In genomic region chr11:119100960-119101349, GRCh38 we compare ENCODE assay signal across 9 cellular contexts. TPM values are rescaled to one million over a fixed set of nuclear protein-coding genes. Genes with fewer than 3 reads are reported as not detected.
A peak's percentile ranks its signal among the peaks of the same experiment; 100 is the strongest.
DNase-seq lines count a peak whose midpoint lies in the region; ATAC-seq lines count a peak whose summit lies in the region.
"Had no signal": no experiment of that assay in that cellular context is flagged by ENCODE, and none has a peak within 500 bp of the region (broad histone marks: within the 10 kb centered on the region; RNA-seq: fewer than 3 reads in every experiment).

No MANE protein-coding gene starts in this region.

- peak overlapping the region; percentile 95 for H3K27ac Mint-ChIP-seq in activated T-helper 1 cell treated with anti-CD3 and anti-CD28 coated beads, Interleukin-12 subunit alpha, Interleukin-12 subunit beta, Interleukin-2, Interleukin-4 antibody, amounts not matched to agents 30 ng/mL and 10 ng/mL and 1 ng/mL, durations not matched to agents 14 hours and 24 hours and 36 hours
- peak overlapping the region; percentile 98 to 99 for H3K27ac Mint-ChIP-seq in stimulated activated naive CD8-positive, alpha-beta T cell treated with anti-CD3 and anti-CD28 coated beads, Interleukin-15, amount 100 ng/mL, for 72 hours

- H3K9me3 ChIP-seq in iPS-20b (ENCODE audit: insufficient read depth, low read depth, low read length) = no peaks in the 10 kb centered on the region

- peak overlapping the region; percentile 94 for H3K9ac ChIP-seq in iPS-20b (ENCODE audit: low read depth, low read length)

- no peak for ATAC-seq in stimulated activated naive CD8-positive, alpha-beta T cell treated with anti-CD3 and anti-CD28 coated beads, Interleukin-15, amount 100 ng/mL, for 72 hours
- ATAC-seq in HG03159 (IDR thresholded peaks at IDR 0.05; ENCODE audit: unreplicated experiment) (no peak), GM19023 (IDR thresholded peaks at IDR 0.05; ENCODE audit: unreplicated experiment) (no peak)

- peak; percentile 49 for DNase-seq in NCI-H82 (lab: John Stamatoyannopoulos, UW)
- DNase-seq in NCI-H82 treated with DMSO at 0.1 percent for 48 hours (lab: John Stamatoyannopoulos, UW; ENCODE audit: unreplicated experiment) = no peak
- DNase-seq in activated T-helper 1 cell treated with anti-CD3 and anti-CD28 coated beads, Interleukin-12 subunit alpha, Interleukin-12 subunit beta, Interleukin-2, Interleukin-4 antibody, amounts not matched to agents 30 ng/mL and 10 ng/mL and 1 ng/mL, durations not matched to agents 14 hours and 24 hours and 36 hours (ENCODE audit: low spot score) = no peak
- no peak for DNase-seq in stimulated activated naive CD8-positive, alpha-beta T cell treated with anti-CD3 and anti-CD28 coated beads, Interleukin-15, amount 100 ng/mL, for 72 hours
- DNase-seq in hippocampal formation (lab: John Stamatoyannopoulos, UW) = no peak
- DNase-seq: NCI-H1436 treated with DMSO at 0.1 percent for 48 hours had no signal

- H3K4me1 Mint-ChIP-seq in activated T-helper 1 cell treated with anti-CD3 and anti-CD28 coated beads, Interleukin-12 subunit alpha, Interleukin-12 subunit beta, Interleukin-2, Interleukin-4 antibody, amounts not matched to agents 30 ng/mL and 10 ng/mL and 1 ng/mL, durations not matched to agents 14 hours and 24 hours and 36 hours (ENCODE audit: low read depth) = peaks cover 41% of the 10 kb centered on the region
- peaks cover 44% of the 10 kb centered on the region for H3K4me1 Mint-ChIP-seq in stimulated activated naive CD8-positive, alpha-beta T cell treated with anti-CD3 and anti-CD28 coated beads, Interleukin-15, amount 100 ng/mL, for 72 hours

- H3K4me1 ChIP-seq in iPS-20b (ENCODE audit: insufficient read depth, low read length) = peaks cover 11% of the 10 kb centered on the region; the same call in 1 of the 2 replicates

- intact Hi-C loops in activated T-helper 1 cell treated with anti-CD3 and anti-CD28 coated beads, Interleukin-12 subunit alpha, Interleukin-12 subunit beta, Interleukin-2, Interleukin-4 antibody, amounts not matched to agents 30 ng/mL and 10 ng/mL and 1 ng/mL, durations not matched to agents 14 hours and 24 hours and 36 hours (cut with micrococcal nuclease) = loop anchor here (1.0 to 5.0 kb wide), 6 partner anchors 17 to 309 kb away; partner anchors contain the start of genes DDX6, HINFP, HMBS and HYOU1

- H3K4me3 ChIP-seq in iPS-20b (ENCODE audit: low read length) = peak overlapping the region; percentile 90

- peaks cover 31% of the 10 kb centered on the region for H3K36me3 Mint-ChIP-seq in activated T-helper 1 cell treated with anti-CD3 and anti-CD28 coated beads, Interleukin-12 subunit alpha, Interleukin-12 subunit beta, Interleukin-2, Interleukin-4 antibody, amounts not matched to agents 30 ng/mL and 10 ng/mL and 1 ng/mL, durations not matched to agents 14 hours and 24 hours and 36 hours (ENCODE audit: low read depth)

- H3K27me3 Mint-ChIP-seq in activated T-helper 1 cell treated with anti-CD3 and anti-CD28 coated beads, Interleukin-12 subunit alpha, Interleukin-12 subunit beta, Interleukin-2, Interleukin-4 antibody, amounts not matched to agents 30 ng/mL and 10 ng/mL and 1 ng/mL, durations not matched to agents 14 hours and 24 hours and 36 hours (ENCODE audit: insufficient read depth) = no peaks in the 10 kb centered on the region
- no peaks in the 10 kb centered on the region for H3K27me3 Mint-ChIP-seq in stimulated activated naive CD8-positive, alpha-beta T cell treated with anti-CD3 and anti-CD28 coated beads, Interleukin-15, amount 100 ng/mL, for 72 hours

- peaks cover 29% of the 10 kb centered on the region for H3K36me3 ChIP-seq in iPS-20b (ENCODE audit: insufficient read depth, low read depth, low read length)

- H3K27ac ChIP-seq in iPS-20b (ENCODE audit: low read length) = no peak overlapping the region

- no peaks in the 10 kb centered on the region; the same call in 1 of the 2 replicates for H3K27me3 ChIP-seq in iPS-20b (ENCODE audit: insufficient read depth, low read length)

- H3K9me3 Mint-ChIP-seq in activated T-helper 1 cell treated with anti-CD3 and anti-CD28 coated beads, Interleukin-12 subunit alpha, Interleukin-12 subunit beta, Interleukin-2, Interleukin-4 antibody, amounts not matched to agents 30 ng/mL and 10 ng/mL and 1 ng/mL, durations not matched to agents 14 hours and 24 hours and 36 hours = no peaks in the 10 kb centered on the region
- H3K9me3 Mint-ChIP-seq in stimulated activated naive CD8-positive, alpha-beta T cell treated with anti-CD3 and anti-CD28 coated beads, Interleukin-15, amount 100 ng/mL, for 72 hours = no peaks in the 10 kb centered on the region

- H3K4me3 Mint-ChIP-seq in activated T-helper 1 cell treated with anti-CD3 and anti-CD28 coated beads, Interleukin-12 subunit alpha, Interleukin-12 subunit beta, Interleukin-2, Interleukin-4 antibody, amounts not matched to agents 30 ng/mL and 10 ng/mL and 1 ng/mL, durations not matched to agents 14 hours and 24 hours and 36 hours = peak overlapping the region; percentile 91
- peak overlapping the region; percentile 71 to 84 for H3K4me3 Mint-ChIP-seq in stimulated activated naive CD8-positive, alpha-beta T cell treated with anti-CD3 and anti-CD28 coated beads, Interleukin-15, amount 100 ng/mL, for 72 hours

RNA-seq across cellular contexts. Expression of gene DPAGT1, which starts 0.7 kb away (rescaled TPM):
- total RNA-seq in activated T-helper 1 cell treated with anti-CD3 and anti-CD28 coated beads, Interleukin-12 subunit alpha, Interleukin-12 subunit beta, Interleukin-2, Interleukin-4 antibody, amounts not matched to agents 30 ng/mL and 10 ng/mL and 1 ng/mL, durations not matched to agents 14 hours and 24 hours and 36 hours = 81.8 and 84.4 TPM in 2 replicates

RNA-seq across cellular contexts. Expression of gene C2CD2L, which starts 6.2 kb away (rescaled TPM):
- 35.7 and 38.2 TPM in 2 replicates for total RNA-seq in activated T-helper 1 cell treated with anti-CD3 and anti-CD28 coated beads, Interleukin-12 subunit alpha, Interleukin-12 subunit beta, Interleukin-2, Interleukin-4 antibody, amounts not matched to agents 30 ng/mL and 10 ng/mL and 1 ng/mL, durations not matched to agents 14 hours and 24 hours and 36 hours

RNA-seq across cellular contexts. Expression of gene HMBS, which starts 16.3 kb away (rescaled TPM):
- total RNA-seq in activated T-helper 1 cell treated with anti-CD3 and anti-CD28 coated beads, Interleukin-12 subunit alpha, Interleukin-12 subunit beta, Interleukin-2, Interleukin-4 antibody, amounts not matched to agents 30 ng/mL and 10 ng/mL and 1 ng/mL, durations not matched to agents 14 hours and 24 hours and 36 hours = 55.0 and 55.6 TPM in 2 replicates

RNA-seq across cellular contexts. Expression of gene HINFP, which starts 20.4 kb away (rescaled TPM):
- total RNA-seq in activated T-helper 1 cell treated with anti-CD3 and anti-CD28 coated beads, Interleukin-12 subunit alpha, Interleukin-12 subunit beta, Interleukin-2, Interleukin-4 antibody, amounts not matched to agents 30 ng/mL and 10 ng/mL and 1 ng/mL, durations not matched to agents 14 hours and 24 hours and 36 hours = 31.2 and 35.2 TPM in 2 replicates

RNA-seq across cellular contexts. Expression of gene VPS11, which starts 33.3 kb away (rescaled TPM):
- total RNA-seq in activated T-helper 1 cell treated with anti-CD3 and anti-CD28 coated beads, Interleukin-12 subunit alpha, Interleukin-12 subunit beta, Interleukin-2, Interleukin-4 antibody, amounts not matched to agents 30 ng/mL and 10 ng/mL and 1 ng/mL, durations not matched to agents 14 hours and 24 hours and 36 hours = 23.5 and 24.0 TPM in 2 replicates
